Comparison of ENCODE assay signal across 29 cellular contexts in genomic region chr17:80232438-80232837, GRCh38.
"Had no signal": no experiment of that assay in that cellular context is flagged by ENCODE, and none has a peak within 500 bp of the region (broad histone marks: within the 10 kb centered on the region; RNA-seq: fewer than 3 reads in every experiment).

No MANE protein-coding gene starts in this region.

- ATAC-seq: activated CD8-positive, alpha-beta T cell treated with anti-CD3 and anti-CD28 coated beads for 36 hours; activated naive CD4-positive, alpha-beta T cell treated with anti-CD3 and anti-CD28 coated beads, Interleukin-2, amount 50 U/mL, for 72 hours; activated T-cell treated with anti-CD3 and anti-CD28 coated beads, Interleukin-2, amount 50 U/mL, for 72 hours; activated T-helper 17 cell treated with anti-CD3 and anti-CD28 coated beads, Interleukin-2, amount 50 U/mL, for 72 hours; PC-3 had no signal

- H3K27ac ChIP-seq: Peyer's patch had no signal

- H3K27me3 Mint-ChIP-seq: activated CD4-positive, alpha-beta T cell treated with anti-CD3 and anti-CD28 coated beads, Interleukin-2, amount 10 ng/mL, durations not matched to agents 24 days and 14 days; activated CD8-positive, alpha-beta T cell treated with anti-CD3 and anti-CD28 coated beads for 36 hours; activated T-helper 17 cell treated with anti-CD3 and anti-CD28 coated beads, Interleukin-2, amount 50 U/mL, for 72 hours; brain had no signal

- H3K27ac Mint-ChIP-seq: activated CD4-positive, alpha-beta T cell treated with anti-CD3 and anti-CD28 coated beads, Interleukin-2, amount 10 ng/mL, durations not matched to agents 24 days and 14 days; activated CD8-positive, alpha-beta T cell treated with anti-CD3 and anti-CD28 coated beads for 36 hours; activated naive CD4-positive, alpha-beta T cell treated with anti-CD3 and anti-CD28 coated beads, Interleukin-2, amount 50 U/mL, for 72 hours; activated T-cell treated with anti-CD3 and anti-CD28 coated beads, Interleukin-2, amount 50 U/mL, for 72 hours; activated T-helper 17 cell treated with anti-CD3 and anti-CD28 coated beads, Interleukin-2, amount 50 U/mL, for 72 hours; brain had no signal

- H3K4me1 ChIP-seq: Peyer's patch had no signal

- DNase-seq: activated CD4-positive, alpha-beta T cell treated with anti-CD3 and anti-CD28 coated beads, Interleukin-2, amount 10 ng/mL, durations not matched to agents 24 days and 14 days; activated CD4-positive, alpha-beta T cell treated with anti-CD3 and anti-CD28 coated beads, Interleukin-2, amount 50 U/mL, for 4 hours; activated CD8-positive, alpha-beta T cell treated with anti-CD3 and anti-CD28 coated beads for 36 hours; activated effector memory CD4-positive, alpha-beta T cell treated with anti-CD3 and anti-CD28 coated beads, Interleukin-2, amount 50 U/mL, for 16 hours; activated naive CD4-positive, alpha-beta T cell; activated T-cell treated with anti-CD3 and anti-CD28 coated beads, Interleukin-2, amount 50 U/mL, for 1 hour; activated T-cell treated with anti-CD3 and anti-CD28 coated beads, Interleukin-2, amount 50 U/mL, for 72 hours; anterior cingulate cortex; caudate nucleus; MM.1S; MV-4-11; NCI-H1092; NCI-H1436 treated with DMSO at 0.1 percent for 48 hours; NCI-H1694 treated with DMSO at 0.1 percent for 48 hours; NCI-H2029; NCI-H345; NCI-H526; NCI-H748 treated with DMSO at 0.1 percent for 48 hours; NK-92 treated with Interleukin-12 subunit alpha and Interleukin-12 subunit beta, amount 100 ng/mL, for 24 hours; PC-3; Peyer's patch; RPMI8226; SIG-M5 had no signal

- H3K27me3 ChIP-seq: Peyer's patch had no signal

- H3K4me3 ChIP-seq: Peyer's patch had no signal

- FAIRE-seq: bronchial epithelial cell, colon, TTC549 had no signal

- H3K4me1 Mint-ChIP-seq: activated CD4-positive, alpha-beta T cell treated with anti-CD3 and anti-CD28 coated beads, Interleukin-2, amount 10 ng/mL, durations not matched to agents 24 days and 14 days; activated T-helper 17 cell treated with anti-CD3 and anti-CD28 coated beads, Interleukin-2, amount 50 U/mL, for 72 hours; brain had no signal

- H3K4me3 Mint-ChIP-seq: activated CD4-positive, alpha-beta T cell treated with anti-CD3 and anti-CD28 coated beads, Interleukin-2, amount 10 ng/mL, durations not matched to agents 24 days and 14 days; activated CD8-positive, alpha-beta T cell treated with anti-CD3 and anti-CD28 coated beads for 36 hours; activated T-cell treated with anti-CD3 and anti-CD28 coated beads, Interleukin-2, amount 50 U/mL, for 72 hours; activated T-helper 17 cell treated with anti-CD3 and anti-CD28 coated beads, Interleukin-2, amount 50 U/mL, for 72 hours; brain had no signal
